23 cellular contexts compared by ENCODE assay signal in genomic region chr3:128231596-128231995, GRCh38.
"Had no signal": no experiment of that assay in that cellular context is flagged by ENCODE, and none has a peak within 500 bp of the region (broad histone marks: within the 10 kb centered on the region; RNA-seq: fewer than 3 reads in every experiment).

No MANE protein-coding gene starts in this region.

- DNase-seq: activated CD4-positive, alpha-beta memory T cell treated with anti-CD3 and anti-CD28 coated beads, Interleukin-2, amount 10 ng/mL, durations not matched to agents 7 days and 5 days; activated CD4-positive, alpha-beta T cell treated with anti-CD3 and anti-CD28 coated beads for 4 hours; activated CD8-positive, alpha-beta memory T cell treated with anti-CD3 and anti-CD28 coated beads, Interleukin-2, amount 10 ng/mL, durations not matched to agents 7 days and 5 days; activated naive CD4-positive, alpha-beta T cell; activated naive CD8-positive, alpha-beta T cell treated with anti-CD3 and anti-CD28 coated beads for 36 hours; activated T-cell treated with anti-CD3 and anti-CD28 coated beads, Interleukin-2, amount 50 U/mL, for 1 hour; amniotic stem cell; brain microvascular endothelial cell; cortex of kidney; effector CD4-positive, alpha-beta T cell; gastrocnemius medialis; immature natural killer cell; mesendoderm; naive thymus-derived CD8-positive, alpha-beta T cell; retina; spleen; stimulated activated CD4-positive, alpha-beta T cell treated with anti-CD3 and anti-CD28 coated beads, Interleukin-4, amount 100 ng/mL, for 4 hours; SW 1271 had no signal

- H3K36me3 ChIP-seq: brain microvascular endothelial cell, gastrocnemius medialis, spleen, thoracic aorta had no signal

- H3K4me1 Mint-ChIP-seq: activated CD4-positive, alpha-beta memory T cell treated with anti-CD3 and anti-CD28 coated beads, Interleukin-2, amount 10 ng/mL, durations not matched to agents 7 days and 5 days; activated CD8-positive, alpha-beta memory T cell treated with anti-CD3 and anti-CD28 coated beads, Interleukin-2, amount 10 ng/mL, durations not matched to agents 7 days and 5 days; activated T-helper 17 cell treated with anti-CD3 and anti-CD28 coated beads, Interleukin-2, amount 50 U/mL, for 72 hours had no signal

- H3K27me3 Mint-ChIP-seq: activated CD4-positive, alpha-beta memory T cell treated with anti-CD3 and anti-CD28 coated beads, Interleukin-2, amount 10 ng/mL, durations not matched to agents 7 days and 5 days; activated CD8-positive, alpha-beta memory T cell treated with anti-CD3 and anti-CD28 coated beads, Interleukin-2, amount 10 ng/mL, durations not matched to agents 7 days and 5 days; activated naive CD8-positive, alpha-beta T cell treated with anti-CD3 and anti-CD28 coated beads for 36 hours; activated T-helper 17 cell treated with anti-CD3 and anti-CD28 coated beads, Interleukin-2, amount 50 U/mL, for 72 hours; central memory CD8-positive, alpha-beta T cell; naive thymus-derived CD8-positive, alpha-beta T cell; stimulated activated memory B cell treated with anti-CD40 and anti-IgM and Interleukin-4, amounts not matched to agents 10 μg/mL and 1 μg/mL and 100 μg/mL, for 72 hours had no signal

- H3K9me3 ChIP-seq: gastrocnemius medialis, spleen, thoracic aorta had no signal

- H3K4me3 ChIP-seq: gastrocnemius medialis, spleen, thoracic aorta had no signal

- H3K9me3 Mint-ChIP-seq: activated CD4-positive, alpha-beta memory T cell treated with anti-CD3 and anti-CD28 coated beads, Interleukin-2, amount 10 ng/mL, durations not matched to agents 7 days and 5 days; activated naive CD8-positive, alpha-beta T cell treated with anti-CD3 and anti-CD28 coated beads for 36 hours; activated T-helper 17 cell treated with anti-CD3 and anti-CD28 coated beads, Interleukin-2, amount 50 U/mL, for 72 hours; central memory CD8-positive, alpha-beta T cell; immature natural killer cell; naive thymus-derived CD8-positive, alpha-beta T cell; stimulated activated memory B cell treated with anti-CD40 and anti-IgM and Interleukin-4, amounts not matched to agents 10 μg/mL and 1 μg/mL and 100 μg/mL, for 72 hours had no signal

- H3K4me3 Mint-ChIP-seq: activated CD4-positive, alpha-beta memory T cell treated with anti-CD3 and anti-CD28 coated beads, Interleukin-2, amount 10 ng/mL, durations not matched to agents 7 days and 5 days; activated CD8-positive, alpha-beta memory T cell treated with anti-CD3 and anti-CD28 coated beads, Interleukin-2, amount 10 ng/mL, durations not matched to agents 7 days and 5 days; activated naive CD8-positive, alpha-beta T cell treated with anti-CD3 and anti-CD28 coated beads for 36 hours; activated T-helper 17 cell treated with anti-CD3 and anti-CD28 coated beads, Interleukin-2, amount 50 U/mL, for 72 hours; central memory CD8-positive, alpha-beta T cell; immature natural killer cell; naive thymus-derived CD8-positive, alpha-beta T cell; stimulated activated memory B cell treated with anti-CD40 and anti-IgM and Interleukin-4, amounts not matched to agents 10 μg/mL and 1 μg/mL and 100 μg/mL, for 72 hours had no signal

- ATAC-seq: activated CD8-positive, alpha-beta memory T cell treated with anti-CD3 and anti-CD28 coated beads, Interleukin-2, amount 10 ng/mL, durations not matched to agents 7 days and 5 days; activated T-helper 17 cell treated with anti-CD3 and anti-CD28 coated beads, Interleukin-2, amount 50 U/mL, for 72 hours; esophagus mucosa; gastrocnemius medialis; naive thymus-derived CD8-positive, alpha-beta T cell; stimulated activated memory B cell treated with anti-CD40 and anti-IgM and Interleukin-4, amounts not matched to agents 10 μg/mL and 1 μg/mL and 100 μg/mL, for 72 hours had no signal

- H3K36me3 Mint-ChIP-seq: activated CD8-positive, alpha-beta memory T cell treated with anti-CD3 and anti-CD28 coated beads, Interleukin-2, amount 10 ng/mL, durations not matched to agents 7 days and 5 days; activated naive CD8-positive, alpha-beta T cell treated with anti-CD3 and anti-CD28 coated beads for 36 hours; immature natural killer cell; naive thymus-derived CD8-positive, alpha-beta T cell; stimulated activated memory B cell treated with anti-CD40 and anti-IgM and Interleukin-4, amounts not matched to agents 10 μg/mL and 1 μg/mL and 100 μg/mL, for 72 hours had no signal

- H3K27ac ChIP-seq: brain microvascular endothelial cell, gastrocnemius medialis had no signal

- H3K27me3 ChIP-seq: brain microvascular endothelial cell, gastrocnemius medialis, spleen had no signal

- H3K27ac Mint-ChIP-seq: activated CD4-positive, alpha-beta memory T cell treated with anti-CD3 and anti-CD28 coated beads, Interleukin-2, amount 10 ng/mL, durations not matched to agents 7 days and 5 days; activated CD8-positive, alpha-beta memory T cell treated with anti-CD3 and anti-CD28 coated beads, Interleukin-2, amount 10 ng/mL, durations not matched to agents 7 days and 5 days; activated naive CD8-positive, alpha-beta T cell treated with anti-CD3 and anti-CD28 coated beads for 36 hours; activated T-helper 17 cell treated with anti-CD3 and anti-CD28 coated beads, Interleukin-2, amount 50 U/mL, for 72 hours; immature natural killer cell; stimulated activated memory B cell treated with anti-CD40 and anti-IgM and Interleukin-4, amounts not matched to agents 10 μg/mL and 1 μg/mL and 100 μg/mL, for 72 hours had no signal
